Comparison of ENCODE assay signal across 8 cellular contexts in genomic region chr17:62778990-62779681, GRCh38. TPM values are rescaled to one million over a fixed set of nuclear protein-coding genes. Genes with fewer than 3 reads are reported as not detected.
DNase-seq lines count a peak whose midpoint lies in the region; ATAC-seq and TF ChIP-seq lines count a peak whose summit lies in the region.

No MANE protein-coding gene starts in this region.

- peak overlapping the region; percentile 95 for H2BK5ac ChIP-seq in mesenchymal stem cell (ENCODE audit: low read depth, low read length, poor library complexity, severe bottlenecking)

- H3K79me1 ChIP-seq in mesenchymal stem cell (replicated peaks; ENCODE audit: low read length, poor library complexity, severe bottlenecking) = no peaks in the 10 kb centered on the region

- H3K4ac ChIP-seq in mesenchymal stem cell (ENCODE audit: low read depth in 1 of 2, low read length in 2 of 2) = peak overlapping the region in 1 of 2 experiments; percentile 20

- H3K9me3 ChIP-seq in BE2C (no peaks in the 10 kb centered on the region), mesenchymal stem cell (ENCODE audit: control insufficient read depth, low read length) (no peaks in the 10 kb centered on the region)

- peak overlapping the region; percentile 34 for H2AFZ ChIP-seq in mesenchymal stem cell (ENCODE audit: low read depth, low read length)

- peak overlapping the region; percentile 99 for H2AK5ac ChIP-seq in mesenchymal stem cell (ENCODE audit: low read length, severe bottlenecking)

- peak; percentile 40 for DNase-seq in BE2C
- DNase-seq in NCI-H1105 treated with DMSO at 0.1 percent for 48 hours (lab: John Stamatoyannopoulos, UW) = peak; percentile 76
- DNase-seq in amniotic epithelial cell (ENCODE audit: low read depth) = peak; percentile 95
- peak; percentile 95 for DNase-seq in mesenchymal stem cell
- DNase-seq in stimulated activated naive CD8-positive, alpha-beta T cell treated with anti-CD3 and anti-CD28 coated beads, Interleukin-15, Interleukin-2, amounts not matched to agents 100 U/mL and 50 U/mL, for 24 hours = no peak
- no peak for DNase-seq in erythroblast (lab: John Stamatoyannopoulos, UW)

- H2BK12ac ChIP-seq in mesenchymal stem cell (ENCODE audit: low read length in 2 of 2) = no peak overlapping the region

- H3K36me3 ChIP-seq in BE2C (no peaks in the 10 kb centered on the region), mesenchymal stem cell (ENCODE audit: control insufficient read depth in 1 of 2, insufficient read depth in 2 of 2, low read depth in 1 of 2, low read length in 2 of 2) (no peaks in the 10 kb centered on the region)

- H3K4me3 ChIP-seq in BE2C (ENCODE audit: low read depth, low read length) (no peak overlapping the region), mesenchymal stem cell (ENCODE audit: insufficient read depth in 1 of 2, low read depth in 1 of 2, low read length in 2 of 2) (peak overlapping the region in 1 of 2 experiments; percentile 32)

- no peak for TF ChIP-seq POLR2A in erythroblast (IDR thresholded peaks at IDR 0.05; ENCODE audit: low read length)

- H4K91ac ChIP-seq in mesenchymal stem cell (ENCODE audit: low read length) = no peak overlapping the region

- no peak for ATAC-seq in HG03378 (IDR thresholded peaks at IDR 0.05; ENCODE audit: unreplicated experiment)
- ATAC-seq in HG02885 (IDR thresholded peaks at IDR 0.05; ENCODE audit: poor library complexity, unreplicated experiment) = no peak
- ATAC-seq in stimulated activated naive CD8-positive, alpha-beta T cell treated with anti-CD3 and anti-CD28 coated beads, Interleukin-15, Interleukin-2, amounts not matched to agents 100 U/mL and 50 U/mL, for 24 hours = no peak

- H3K4me1 ChIP-seq in BE2C = no peaks in the 10 kb centered on the region; the same call in 1 of the 2 replicates
- peaks cover 16% of the 10 kb centered on the region for H3K4me1 ChIP-seq in mesenchymal stem cell (ENCODE audit: control insufficient read depth, insufficient read depth, low read depth, low read length)

- peak overlapping the region in 1 of 2 experiments; percentile 72 for H3K18ac ChIP-seq in mesenchymal stem cell (ENCODE audit: low read depth in 1 of 2, low read length in 2 of 2)

- H4K8ac ChIP-seq in mesenchymal stem cell (ENCODE audit: low read length) = no peak overlapping the region

- WGBS in mesenchymal stem cell = 55% methylated on average over 21 of the region's 21 CpGs

- no peak for TF ChIP-seq CTCF in BE2C (IDR thresholded peaks at IDR 0.05; ENCODE audit: low read depth, low read length)

- H3K27me3 ChIP-seq in BE2C (no peaks in the 10 kb centered on the region), mesenchymal stem cell (ENCODE audit: control insufficient read depth in 1 of 2, insufficient read depth in 1 of 2, low read length in 2 of 2) (peaks cover 0 to 4% of the 10 kb centered on the region in 2 experiments)

- peak overlapping the region; percentile 26 for H3K9ac ChIP-seq in mesenchymal stem cell (ENCODE audit: low read length)

- H2BK15ac ChIP-seq in mesenchymal stem cell (ENCODE audit: low read depth, poor library complexity, severe bottlenecking) = no peak overlapping the region

- no peak overlapping the region for H2BK120ac ChIP-seq in mesenchymal stem cell (ENCODE audit: low read depth, low read length)

- H3K27ac ChIP-seq in mesenchymal stem cell (ENCODE audit: low read length, poor library complexity, severe bottlenecking) = peak overlapping the region; percentile 99

- H3K14ac ChIP-seq in mesenchymal stem cell (ENCODE audit: low read length in 2 of 2) = no peak overlapping the region

- H3K23ac ChIP-seq in mesenchymal stem cell (ENCODE audit: low read length in 2 of 2) = no peak overlapping the region

- peak overlapping the region; percentile 47 for H3K4me2 ChIP-seq in mesenchymal stem cell (ENCODE audit: low read length, poor library complexity, severe bottlenecking)

RNA-seq across cellular contexts. Expression of gene MARCHF10, which starts 29.0 kb away (rescaled TPM):
- polyA plus RNA-seq in BE2C (2012; ENCODE audit: insufficient read depth, insufficient read length, low read depth) = not detected
- 0.04 TPM for polyA plus RNA-seq in mesenchymal stem cell (2013, experiment 1 of 2)
- polyA plus RNA-seq in mesenchymal stem cell (2013, experiment 2 of 2) = 0.21 TPM

Comparison
In these comparisons a context has a peak if more than half of its experiments do, and no peak if none do; other contexts are left out.
1. DNase-seq: peak in BE2C (single experiment), NCI-H1105 treated with DMSO at 0.1 percent for 48 hours (single experiment), amniotic epithelial cell (single experiment) and mesenchymal stem cell (single experiment); none in stimulated activated naive CD8-positive, alpha-beta T cell treated with anti-CD3 and anti-CD28 coated beads, Interleukin-15, Interleukin-2, amounts not matched to agents 100 U/mL and 50 U/mL, for 24 hours (single experiment) and erythroblast (0 of 2).